ENCODE assay signal across 8 cellular contexts in the genomic region with DNA sequence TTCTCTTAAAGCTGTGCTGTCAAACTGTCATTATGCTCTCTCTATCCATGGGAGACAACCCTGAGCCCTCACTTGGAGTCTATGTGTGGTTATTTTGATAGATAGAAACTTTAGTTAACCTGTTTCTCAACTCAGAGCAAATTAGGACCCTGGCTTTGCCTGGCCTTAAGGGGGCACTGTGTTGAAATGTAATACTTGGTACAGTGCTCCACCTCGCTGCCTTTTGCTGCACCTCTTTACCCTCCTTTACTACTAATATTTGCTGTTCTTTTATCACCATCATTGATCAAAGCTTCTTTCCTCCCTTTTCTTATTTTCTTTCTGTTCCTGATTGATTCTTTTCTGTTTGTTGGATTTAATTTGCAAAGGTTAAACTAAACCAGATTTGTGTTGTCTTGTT. TPM values are rescaled to one million over a fixed set of nuclear protein-coding genes. Genes with fewer than 3 reads are reported as not detected.
DNase-seq lines count a peak whose midpoint lies in the region; ATAC-seq and TF ChIP-seq lines count a peak whose summit lies in the region.

No MANE protein-coding gene starts in this region.

- H3K4me1 ChIP-seq in smooth muscle cell (ENCODE audit: low read depth), result peaks cover 16% of the 10 kb centered on the region
- H3K4me1 ChIP-seq in tibial nerve, result peaks cover 0 to 42% (median 6%) of the 10 kb centered on the region in 4 donors

- H4K20me1 ChIP-seq in smooth muscle cell (ENCODE audit: low read depth), result peaks cover 97% of the 10 kb centered on the region

- 79% methylated on average over 1 of the region's 1 CpG for WGBS in smooth muscle cell (ENCODE audit: low lambda C conversion rate)
- 93 to 94% methylated on average over 1 of the region's 1 CpG for WGBS in tibial nerve, 2 donors

- no peak overlapping the region for H2AFZ ChIP-seq in smooth muscle cell (ENCODE audit: low read depth)

- peaks cover 3% of the 10 kb centered on the region for H3K9me3 Mint-ChIP-seq in activated naive CD4-positive, alpha-beta T cell treated with anti-CD3 and anti-CD28 coated beads, Interleukin-2, amount 10 ng/mL, durations not matched to agents 7 days and 5 days
- H3K9me3 Mint-ChIP-seq in effector memory CD8-positive, alpha-beta T cell, result no peaks in the 10 kb centered on the region

- H3K9ac ChIP-seq in smooth muscle cell (ENCODE audit: low read depth), result no peak overlapping the region

- peak; percentile 26 for DNase-seq in activated naive CD4-positive, alpha-beta T cell treated with anti-CD3 and anti-CD28 coated beads, Interleukin-2, amount 10 ng/mL, durations not matched to agents 7 days and 5 days
- DNase-seq in activated naive CD4-positive, alpha-beta T cell treated with Interleukin-2 at 50 U/mL for 16 hours, result no peak
- DNase-seq in HT-29 (ENCODE audit: low spot score) (peak; percentile 2), smooth muscle cell (lab: John Stamatoyannopoulos, UW; ENCODE audit: unreplicated experiment) (no peak), OCI-M2 (lab: John Stamatoyannopoulos, UW; ENCODE audit: unreplicated experiment) (no peak), tibial nerve (ENCODE audit: low spot score in 2 of 2) (no peak)
- peak in 1 of 3 experiments; percentile 18 for DNase-seq in effector memory CD8-positive, alpha-beta T cell

- H3K27ac ChIP-seq in smooth muscle cell (ENCODE audit: low read depth), result no peak overlapping the region
- no peak overlapping the region for H3K27ac ChIP-seq in tibial nerve

- H3K36me3 Mint-ChIP-seq in activated naive CD4-positive, alpha-beta T cell treated with anti-CD3 and anti-CD28 coated beads, Interleukin-2, amount 10 ng/mL, durations not matched to agents 7 days and 5 days, result peaks cover 37% of the 10 kb centered on the region
- peaks cover 5% of the 10 kb centered on the region for H3K36me3 Mint-ChIP-seq in effector memory CD8-positive, alpha-beta T cell (ENCODE audit: insufficient read depth)

- H3K4me3 Mint-ChIP-seq in activated naive CD4-positive, alpha-beta T cell treated with anti-CD3 and anti-CD28 coated beads, Interleukin-2, amount 10 ng/mL, durations not matched to agents 7 days and 5 days, result no peak overlapping the region
- H3K4me3 Mint-ChIP-seq in effector memory CD8-positive, alpha-beta T cell, result peak overlapping the region in 1 of 2 donors; percentile 50

- H3K79me2 ChIP-seq in smooth muscle cell (ENCODE audit: low read depth), result peaks cover 95% of the 10 kb centered on the region

- peak; percentile 31 for TF ChIP-seq CTCF in smooth muscle cell (IDR thresholded peaks at IDR 0.05; ENCODE audit: borderline replicate concordance, insufficient read depth, poor library complexity, severe bottlenecking)
- no peak for TF ChIP-seq CTCF in tibial nerve (IDR thresholded peaks at IDR 0.05)

- no peak for TF ChIP-seq EP300 in tibial nerve (IDR thresholded peaks at IDR 0.05)

- no peak overlapping the region for H3K27ac Mint-ChIP-seq in activated naive CD4-positive, alpha-beta T cell treated with anti-CD3 and anti-CD28 coated beads, Interleukin-2, amount 10 ng/mL, durations not matched to agents 7 days and 5 days
- H3K27ac Mint-ChIP-seq in effector memory CD8-positive, alpha-beta T cell, result peak overlapping the region in 1 of 2 donors; percentile 4

- H3K27me3 Mint-ChIP-seq in activated naive CD4-positive, alpha-beta T cell treated with anti-CD3 and anti-CD28 coated beads, Interleukin-2, amount 10 ng/mL, durations not matched to agents 7 days and 5 days, result no peaks in the 10 kb centered on the region
- no peaks in the 10 kb centered on the region for H3K27me3 Mint-ChIP-seq in effector memory CD8-positive, alpha-beta T cell

- no peak overlapping the region for H3K4me3 ChIP-seq in smooth muscle cell
- no peak overlapping the region for H3K4me3 ChIP-seq in tibial nerve

- H3K4me1 Mint-ChIP-seq in activated naive CD4-positive, alpha-beta T cell treated with anti-CD3 and anti-CD28 coated beads, Interleukin-2, amount 10 ng/mL, durations not matched to agents 7 days and 5 days, result peaks cover 73% of the 10 kb centered on the region
- peaks cover 54 to 77% of the 10 kb centered on the region in 2 donors for H3K4me1 Mint-ChIP-seq in effector memory CD8-positive, alpha-beta T cell (ENCODE audit: low read depth in 2 of 2)

- no peaks in the 10 kb centered on the region for H3F3A ChIP-seq in smooth muscle cell (ENCODE audit: low read depth)

- TF ChIP-seq POLR2A in tibial nerve (IDR thresholded peaks at IDR 0.05), result no peak

- H3K36me3 ChIP-seq in smooth muscle cell (ENCODE audit: low read depth) (no peaks in the 10 kb centered on the region), tibial nerve (no peaks in the 10 kb centered on the region)

- CTCF ChIA-PET in activated naive CD4-positive, alpha-beta T cell treated with anti-CD3 and anti-CD28 coated beads, Interleukin-2, amount 10 ng/mL, durations not matched to agents 7 days and 5 days (lab: Charles Lee), result interaction anchor here (1.0 to 1.4 kb wide), 3 partner anchors 8 to 46 kb away, joined by 3 to 4 read pairs (median 4); no protein-coding TSS in a partner anchor

- H3K27me3 ChIP-seq in smooth muscle cell (ENCODE audit: low read depth) (no peaks in the 10 kb centered on the region), tibial nerve (no peaks in the 10 kb centered on the region)

- ATAC-seq in effector memory CD8-positive, alpha-beta T cell (replicated peaks), result peak; percentile 82
- ATAC-seq in GM21619 (IDR thresholded peaks at IDR 0.05; ENCODE audit: unreplicated experiment), result no peak

- H3K4me2 ChIP-seq in smooth muscle cell, result no peak overlapping the region

- no peaks in the 10 kb centered on the region for H3K9me3 ChIP-seq in smooth muscle cell (replicated peaks; ENCODE audit: low read depth)
- H3K9me3 ChIP-seq in tibial nerve, result no peaks in the 10 kb centered on the region

RNA-seq across cellular contexts. Expression of gene STT3B, which starts 34.3 kb away (rescaled TPM):
- 75.0 and 86.5 TPM in 2 replicates for total RNA-seq in HT-29 (2014; rRNA removed; shearing (Covaris generic))
- total RNA-seq in smooth muscle cell (191 and 214 TPM in 2 replicates), tibial nerve (100 to 1,000 TPM in 2 of 4 donors, 10 to 100 TPM in 2; 78.1 to 130 (median 94.8) TPM)
- 79.1 and 82.0 TPM in 2 replicates for polyA plus RNA-seq in smooth muscle cell

Comparison
In these comparisons a context has a peak if more than half of its experiments do, and no peak if none do; other contexts are left out.
1. DNase-seq: peak in activated naive CD4-positive, alpha-beta T cell treated with anti-CD3 and anti-CD28 coated beads, Interleukin-2, amount 10 ng/mL, durations not matched to agents 7 days and 5 days (single experiment) and HT-29 (single experiment); none in activated naive CD4-positive, alpha-beta T cell treated with Interleukin-2 at 50 U/mL for 16 hours (single experiment), smooth muscle cell (single experiment), OCI-M2 (single experiment) and tibial nerve (0 of 2).